ENCODE assay signal across 8 cellular contexts in the genomic region with DNA sequence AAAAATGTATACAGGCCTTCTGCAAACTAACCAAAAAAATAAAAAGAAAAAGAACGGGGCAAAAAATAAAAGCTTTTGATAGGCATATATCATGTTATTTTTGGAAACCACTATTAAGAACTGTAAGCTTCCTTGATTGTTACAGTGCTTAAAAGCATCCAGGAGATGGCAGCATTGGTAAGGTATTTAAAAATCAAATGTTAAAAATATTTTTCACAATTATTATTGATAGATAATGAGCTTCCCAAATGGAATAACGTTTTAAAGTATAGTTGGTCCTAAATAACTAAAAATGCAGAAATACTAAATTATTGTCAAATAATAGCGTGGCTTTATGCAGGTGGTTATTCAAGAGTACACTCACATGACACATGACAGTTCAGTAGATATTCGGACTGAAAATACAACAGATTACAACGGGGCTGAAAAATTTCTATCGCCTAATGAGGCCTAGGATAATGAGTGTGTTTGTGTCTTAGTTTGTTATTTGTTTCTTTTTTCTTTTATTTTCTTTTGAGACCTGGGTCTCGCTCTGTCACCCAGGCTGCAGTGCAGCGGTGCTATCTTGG.
A peak's percentile ranks its signal among the peaks of the same experiment; 100 is the strongest.
DNase-seq lines count a peak whose midpoint lies in the region; ATAC-seq and TF ChIP-seq lines count a peak whose summit lies in the region.

No MANE protein-coding gene starts in this region.

- CTCF ChIA-PET in Calu3 (lab: Charles Lee), result interaction anchor here (0.5 to 3.8 kb wide), 14 partner anchors 13 to 532 kb away, joined by 3 to 17 read pairs (median 6); a partner anchor contains a TSS

- no peak overlapping the region for H3K27ac Mint-ChIP-seq in Calu3 (ENCODE audit: unreplicated experiment)

- intact Hi-C loops in Calu3 (cut with micrococcal nuclease; ENCODE audit: unreplicated experiment), result loop anchor here (1.0 to 10.0 kb wide), 7 partner anchors 54 to 478 kb away; a partner anchor contains a TSS

- H3K36me3 Mint-ChIP-seq in Calu3 (ENCODE audit: insufficient read depth, unreplicated experiment), result peaks cover 17% of the 10 kb centered on the region

- BruUV-seq in Calu3 (replicated peaks; lab: Mats Ljungman, UMichigan), result no TSS peak

- no peak overlapping the region for H3K4me3 Mint-ChIP-seq in Calu3 (ENCODE audit: low read depth, unreplicated experiment)

- peaks cover 30% of the 10 kb centered on the region for H3K4me1 Mint-ChIP-seq in Calu3 (ENCODE audit: low read depth, unreplicated experiment)

- no peaks in the 10 kb centered on the region for H3K9me3 Mint-ChIP-seq in Calu3 (ENCODE audit: low read depth, unreplicated experiment)

- DNase-seq in Calu3, result no peak
- DNase-seq in astrocyte of the spinal cord (ENCODE audit: low read depth, low spot score), result peak; percentile 57
- DNase-seq in kidney tubule cell (ENCODE audit: low spot score), result peak; percentile 35
- DNase-seq in mucosa of gallbladder (ENCODE audit: low spot score), result no peak
- DNase-seq in iPS-NIHi11 (ENCODE audit: low spot score), result no peak

- H3K4me3 ChIP-seq in astrocyte of the spinal cord (ENCODE audit: low read depth, low read length), result no peak overlapping the region

- ATAC-seq in HG03196 (IDR thresholded peaks at IDR 0.05; ENCODE audit: unreplicated experiment) (no peak), GM18907 (IDR thresholded peaks at IDR 0.05; ENCODE audit: unreplicated experiment) (no peak)

- in situ Hi-C loops in astrocyte of the spinal cord (cut with HindIII; ENCODE audit: low sequenced_read_pairs), result no loop called here

- TF ChIP-seq CTCF in Calu3 (IDR thresholded peaks at IDR 0.05; ENCODE audit: unreplicated experiment), result peak; percentile 35
- TF ChIP-seq CTCF in LNCAP (IDR thresholded peaks at IDR 0.05), result peak; percentile 71
- peak; percentile 55 for TF ChIP-seq CTCF in astrocyte of the spinal cord (IDR thresholded peaks at IDR 0.05; ENCODE audit: low read depth, low read length)

- no peaks in the 10 kb centered on the region for H3K27me3 Mint-ChIP-seq in Calu3 (ENCODE audit: unreplicated experiment)

Comparison
In these comparisons a context has a peak if more than half of its experiments do, and no peak if none do; other contexts are left out.
1. DNase-seq: peak in astrocyte of the spinal cord (single experiment) and kidney tubule cell (single experiment); none in Calu3 (single experiment), mucosa of gallbladder (single experiment) and iPS-NIHi11 (single experiment).
2. Peak in every context shown above with its lines, with median percentiles within 50 percentile points of each other: CTCF ChIP-seq.